Comparison of ENCODE assay signal across 9 cellular contexts in the genomic region with DNA sequence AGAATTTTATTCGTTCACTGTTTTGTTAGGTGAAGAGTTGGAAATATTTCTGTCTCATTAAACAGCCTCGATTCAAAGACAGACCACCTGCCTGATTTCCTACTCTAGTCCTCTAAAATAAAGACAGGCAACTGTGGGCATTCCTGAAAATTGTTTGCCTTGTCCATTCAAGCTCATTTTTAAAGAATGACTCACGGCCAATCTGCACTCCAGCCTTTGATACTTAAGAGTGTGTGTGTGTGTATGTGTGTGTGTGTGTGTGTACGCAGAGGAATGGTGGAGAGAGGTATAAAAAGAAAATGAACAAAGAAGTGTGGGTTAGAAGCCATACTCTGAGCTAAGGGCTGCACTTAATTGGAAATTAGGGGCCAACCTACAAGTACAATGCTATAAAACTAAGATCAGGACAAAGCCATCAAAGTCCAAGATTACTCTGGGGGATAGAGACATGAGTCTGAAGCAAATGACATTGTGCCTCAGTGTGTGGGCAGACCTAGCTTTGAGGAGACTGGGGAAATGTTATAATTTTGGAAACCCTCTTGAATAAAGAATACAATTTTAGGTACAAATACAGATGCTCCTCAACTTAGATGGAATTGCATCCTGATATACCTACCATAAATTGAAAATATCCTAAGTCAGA. TPM values are rescaled to one million over a fixed set of nuclear protein-coding genes. Genes with fewer than 3 reads are reported as not detected.
A peak's percentile ranks its signal among the peaks of the same experiment; 100 is the strongest.
DNase-seq lines count a peak whose midpoint lies in the region; ATAC-seq, FAIRE-seq and TF ChIP-seq lines count a peak whose summit lies in the region.
"Had no signal": no experiment of that assay in that cellular context is flagged by ENCODE, and none has a peak within 500 bp of the region (broad histone marks: within the 10 kb centered on the region; RNA-seq: fewer than 3 reads in every experiment).

No MANE protein-coding gene starts in this region.

- WGBS in heart left ventricle, 4 donors, result 49 to 79% (median 68%) methylated on average over 4 of the region's 4 CpGs

- H3K4me3 Mint-ChIP-seq in activated CD4-positive, alpha-beta T cell treated with anti-CD3 and anti-CD28 coated beads, Interleukin-2, amount 10 ng/mL, durations not matched to agents 7 days and 5 days, result no peak overlapping the region

- DNase-seq in H54 (ENCODE audit: insufficient read length, low spot score) (peak; percentile 49), RKO (ENCODE audit: low spot score) (peak; percentile 42), fibroblast of pulmonary artery (ENCODE audit: low read depth) (peak; percentile 93), stromal cell of bone marrow (ENCODE audit: low read depth) (peak; percentile 63), heart left ventricle (no peak)
- no peak for DNase-seq in activated CD8-positive, alpha-beta memory T cell treated with anti-CD3 and anti-CD28 coated beads, Interleukin-2, amount 50 U/mL, for 48 hours
- DNase-seq in activated CD4-positive, alpha-beta T cell treated with anti-CD3 and anti-CD28 coated beads, Interleukin-2, amount 10 ng/mL, durations not matched to agents 7 days and 5 days, result no peak
- DNase-seq: hypothalamus had no signal

- POLR2A ChIA-PET in activated CD4-positive, alpha-beta T cell treated with anti-CD3 and anti-CD28 coated beads, Interleukin-2, amount 10 ng/mL, durations not matched to agents 7 days and 5 days (lab: Charles Lee), result no interaction called here

- H3K27me3 ChIP-seq in heart left ventricle, result no peaks in the 10 kb centered on the region

- H3K27ac ChIP-seq in heart left ventricle, result no peak overlapping the region

- peak; percentile 53 for FAIRE-seq in H54 (lab: Jason Lieb, UNC)

- CTCF ChIA-PET in activated CD4-positive, alpha-beta T cell treated with anti-CD3 and anti-CD28 coated beads, Interleukin-2, amount 10 ng/mL, durations not matched to agents 7 days and 5 days (lab: Charles Lee), result interaction anchor here (0.8 to 2.7 kb wide), 6 partner anchors 10 to 575 kb away, joined by 3 to 11 read pairs (median 3); no protein-coding TSS in a partner anchor

- TF ChIP-seq CTCF in fibroblast of pulmonary artery (IDR thresholded peaks at IDR 0.05; ENCODE audit: low read length, missing control alignments) (no peak), heart left ventricle (IDR thresholded peaks at IDR 0.05) (no peak)

- H3K27me3 Mint-ChIP-seq in activated CD4-positive, alpha-beta T cell treated with anti-CD3 and anti-CD28 coated beads, Interleukin-2, amount 10 ng/mL, durations not matched to agents 7 days and 5 days, result peaks cover 19% of the 10 kb centered on the region

- H3K4me1 ChIP-seq in heart left ventricle, result peaks cover 0 to 3% (median 0%) of the 10 kb centered on the region in 12 donors

- no peaks in the 10 kb centered on the region for H3K36me3 ChIP-seq in heart left ventricle

- H3K27ac Mint-ChIP-seq in activated CD4-positive, alpha-beta T cell treated with anti-CD3 and anti-CD28 coated beads, Interleukin-2, amount 10 ng/mL, durations not matched to agents 7 days and 5 days, result no peak overlapping the region

- intact Hi-C loops in heart left ventricle (cut with DNase I), result no loop called here

- no peaks in the 10 kb centered on the region for H3K9me3 Mint-ChIP-seq in activated CD4-positive, alpha-beta T cell treated with anti-CD3 and anti-CD28 coated beads, Interleukin-2, amount 10 ng/mL, durations not matched to agents 7 days and 5 days

- H3K4me3 ChIP-seq in fibroblast of pulmonary artery (replicated peaks; ENCODE audit: low read depth, low read length), result no peak overlapping the region
- no peak overlapping the region for H3K4me3 ChIP-seq in heart left ventricle

- H3K9me3 ChIP-seq in heart left ventricle, result no peaks in the 10 kb centered on the region

- no peak for TF ChIP-seq POLR2A in H54 (IDR thresholded peaks at IDR 0.05; ENCODE audit: low read depth, low read length)
- TF ChIP-seq POLR2A in heart left ventricle (IDR thresholded peaks at IDR 0.05), result no peak

- H3K36me3 Mint-ChIP-seq in activated CD4-positive, alpha-beta T cell treated with anti-CD3 and anti-CD28 coated beads, Interleukin-2, amount 10 ng/mL, durations not matched to agents 7 days and 5 days (ENCODE audit: low read depth), result no peaks in the 10 kb centered on the region

- H3K4me1 Mint-ChIP-seq in activated CD4-positive, alpha-beta T cell treated with anti-CD3 and anti-CD28 coated beads, Interleukin-2, amount 10 ng/mL, durations not matched to agents 7 days and 5 days, result peaks cover 13% of the 10 kb centered on the region

- ATAC-seq in HG02571 (IDR thresholded peaks at IDR 0.05; ENCODE audit: unreplicated experiment) (no peak), heart left ventricle (no peak)

RNA-seq across cellular contexts. Expression of a gene that starts 45.6 kb away (rescaled TPM):
- total RNA-seq in heart left ventricle, result 10 to 100 TPM in 8 of 9 donors, 1 to 10 TPM in 1; 9.2 to 46.5 (median 19.2) TPM
- polyA plus RNA-seq in heart left ventricle, result 10 to 100 TPM; 11.2 to 14.0 TPM
- 10 to 100 TPM; 28.0 to 31.6 TPM for total RNA-seq in activated CD4-positive, alpha-beta T cell treated with anti-CD3 and anti-CD28 coated beads, Interleukin-2, amount 10 ng/mL, durations not matched to agents 7 days and 5 days

RNA-seq across cellular contexts. Expression of a gene that starts 59.6 kb away (rescaled TPM):
- total RNA-seq in heart left ventricle, result 10 to 100 TPM; 31.2 to 53.0 (median 46.7) TPM
- 10 to 100 TPM; 23.0 to 43.2 TPM for polyA plus RNA-seq in heart left ventricle
- 10 to 100 TPM; 55.6 to 69.0 TPM for total RNA-seq in activated CD4-positive, alpha-beta T cell treated with anti-CD3 and anti-CD28 coated beads, Interleukin-2, amount 10 ng/mL, durations not matched to agents 7 days and 5 days

Comparison
In these comparisons a context has a peak if more than half of its experiments do, and no peak if none do; other contexts are left out.
1. DNase-seq: peak in H54 (single experiment), RKO (single experiment), fibroblast of pulmonary artery (single experiment) and stromal cell of bone marrow (single experiment); none in activated CD8-positive, alpha-beta memory T cell treated with anti-CD3 and anti-CD28 coated beads, Interleukin-2, amount 50 U/mL, for 48 hours (single experiment), heart left ventricle (0 of 5) and activated CD4-positive, alpha-beta T cell treated with anti-CD3 and anti-CD28 coated beads, Interleukin-2, amount 10 ng/mL, durations not matched to agents 7 days and 5 days (single experiment).